1 cellular context compared by ENCODE assay signal in the genomic region with DNA sequence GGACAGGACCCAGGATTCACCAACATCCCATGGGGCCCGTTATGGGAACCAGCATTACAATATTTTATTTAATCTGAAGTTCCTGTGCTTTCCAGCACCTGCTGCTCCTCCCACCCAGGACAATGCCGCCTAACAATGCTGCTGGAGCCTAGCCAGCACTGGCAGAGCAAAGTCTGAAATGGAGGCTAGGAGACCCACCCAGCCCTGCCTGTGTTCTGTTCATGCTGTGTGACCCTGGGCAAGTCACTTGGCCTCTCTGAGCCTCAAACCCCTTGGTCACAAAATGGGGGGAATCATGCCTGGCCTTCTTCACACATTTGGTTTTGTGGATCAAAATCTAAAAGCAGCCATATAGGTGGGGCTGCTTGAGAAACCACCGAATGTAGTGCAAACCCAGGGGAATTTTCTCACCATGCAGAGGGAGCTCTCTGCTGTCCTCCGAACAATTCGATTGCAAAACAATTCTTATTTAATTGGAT.
TF ChIP-seq lines count a peak whose summit lies in the region.

No MANE protein-coding gene starts in this region.

TF ChIP-seq in HepG2, 621 proteins besides CTCF, POLR2A, EP300 and RAD21 (continued from another document and continues in another):
- TF ChIP-seq, protein P1, sequence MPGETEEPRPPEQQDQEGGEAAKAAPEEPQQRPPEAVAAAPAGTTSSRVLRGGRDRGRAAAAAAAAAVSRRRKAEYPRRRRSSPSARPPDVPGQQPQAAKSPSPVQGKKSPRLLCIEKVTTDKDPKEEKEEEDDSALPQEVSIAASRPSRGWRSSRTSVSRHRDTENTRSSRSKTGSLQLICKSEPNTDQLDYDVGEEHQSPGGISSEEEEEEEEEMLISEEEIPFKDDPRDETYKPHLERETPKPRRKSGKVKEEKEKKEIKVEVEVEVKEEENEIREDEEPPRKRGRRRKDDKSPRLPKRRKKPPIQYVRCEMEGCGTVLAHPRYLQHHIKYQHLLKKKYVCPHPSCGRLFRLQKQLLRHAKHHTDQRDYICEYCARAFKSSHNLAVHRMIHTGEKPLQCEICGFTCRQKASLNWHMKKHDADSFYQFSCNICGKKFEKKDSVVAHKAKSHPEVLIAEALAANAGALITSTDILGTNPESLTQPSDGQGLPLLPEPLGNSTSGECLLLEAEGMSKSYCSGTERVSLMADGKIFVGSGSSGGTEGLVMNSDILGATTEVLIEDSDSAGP (CRISPR knock-in tag; IDR thresholded peaks at IDR 0.05; ENCODE audit: borderline replicate concordance): no peak
- TF ChIP-seq, protein P2, sequence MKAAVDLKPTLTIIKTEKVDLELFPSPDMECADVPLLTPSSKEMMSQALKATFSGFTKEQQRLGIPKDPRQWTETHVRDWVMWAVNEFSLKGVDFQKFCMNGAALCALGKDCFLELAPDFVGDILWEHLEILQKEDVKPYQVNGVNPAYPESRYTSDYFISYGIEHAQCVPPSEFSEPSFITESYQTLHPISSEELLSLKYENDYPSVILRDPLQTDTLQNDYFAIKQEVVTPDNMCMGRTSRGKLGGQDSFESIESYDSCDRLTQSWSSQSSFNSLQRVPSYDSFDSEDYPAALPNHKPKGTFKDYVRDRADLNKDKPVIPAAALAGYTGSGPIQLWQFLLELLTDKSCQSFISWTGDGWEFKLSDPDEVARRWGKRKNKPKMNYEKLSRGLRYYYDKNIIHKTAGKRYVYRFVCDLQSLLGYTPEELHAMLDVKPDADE (CRISPR knock-in tag; IDR thresholded peaks at IDR 0.05): no peak
- TF ChIP-seq RFX1 (IDR thresholded peaks at IDR 0.05) (no peak), PAF1 (CRISPR knock-in tag; IDR thresholded peaks at IDR 0.05) (no peak), ZNF451 (CRISPR knock-in tag; IDR thresholded peaks at IDR 0.05) (no peak), MATR3 (CRISPR knock-in tag; IDR thresholded peaks at IDR 0.05) (no peak), KDM1A (CRISPR knock-in tag; IDR thresholded peaks at IDR 0.05) (peak; percentile 92), HNRNPK (IDR thresholded peaks at IDR 0.05; ENCODE audit: low read depth, low read length, poor library complexity, severe bottlenecking) (no peak), ARNT (IDR thresholded peaks at IDR 0.05) (no peak), ZNF143 (CRISPR knock-in tag; IDR thresholded peaks at IDR 0.05) (no peak), ZBTB38 (CRISPR knock-in tag; IDR thresholded peaks at IDR 0.05) (no peak), ZFP36L2 (CRISPR knock-in tag; IDR thresholded peaks at IDR 0.05) (no peak), ZNF564 (CRISPR knock-in tag; IDR thresholded peaks at IDR 0.05) (no peak), RXRA (CRISPR knock-in tag; IDR thresholded peaks at IDR 0.05) (no peak), SETDB1 (CRISPR knock-in tag; IDR thresholded peaks at IDR 0.05; ENCODE audit: borderline replicate concordance) (no peak), SUZ12 (IDR thresholded peaks at IDR 0.05; ENCODE audit: low read depth, low read length) (no peak), NFE2L2 (IDR thresholded peaks at IDR 0.05; ENCODE audit: low read length) (no peak), ZFY (CRISPR knock-in tag; IDR thresholded peaks at IDR 0.05) (no peak), GABPA (IDR thresholded peaks at IDR 0.05; ENCODE audit: low read depth, low read length) (no peak), GABPA (CRISPR knock-in tag; IDR thresholded peaks at IDR 0.05; ENCODE audit: low read depth) (no peak)
- TF ChIP-seq, protein P3, sequence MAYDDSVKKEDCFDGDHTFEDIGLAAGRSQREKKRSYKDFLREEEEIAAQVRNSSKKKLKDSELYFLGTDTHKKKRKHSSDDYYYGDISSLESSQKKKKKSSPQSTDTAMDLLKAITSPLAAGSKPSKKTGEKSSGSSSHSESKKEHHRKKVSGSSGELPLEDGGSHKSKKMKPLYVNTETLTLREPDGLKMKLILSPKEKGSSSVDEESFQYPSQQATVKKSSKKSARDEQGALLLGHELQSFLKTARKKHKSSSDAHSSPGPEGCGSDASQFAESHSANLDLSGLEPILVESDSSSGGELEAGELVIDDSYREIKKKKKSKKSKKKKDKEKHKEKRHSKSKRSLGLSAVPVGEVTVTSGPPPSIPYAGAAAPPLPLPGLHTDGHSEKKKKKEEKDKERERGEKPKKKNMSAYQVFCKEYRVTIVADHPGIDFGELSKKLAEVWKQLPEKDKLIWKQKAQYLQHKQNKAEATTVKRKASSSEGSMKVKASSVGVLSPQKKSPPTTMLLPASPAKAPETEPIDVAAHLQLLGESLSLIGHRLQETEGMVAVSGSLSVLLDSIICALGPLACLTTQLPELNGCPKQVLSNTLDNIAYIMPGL (CRISPR knock-in tag; IDR thresholded peaks at IDR 0.05; ENCODE audit: borderline replicate concordance in 1 of 2, low read depth in 1 of 2): 0 out of 4 replicates have a peak, but pooled peaks of 1 of the 2 experiments have one; percentile 10
- TF ChIP-seq, protein P4, sequence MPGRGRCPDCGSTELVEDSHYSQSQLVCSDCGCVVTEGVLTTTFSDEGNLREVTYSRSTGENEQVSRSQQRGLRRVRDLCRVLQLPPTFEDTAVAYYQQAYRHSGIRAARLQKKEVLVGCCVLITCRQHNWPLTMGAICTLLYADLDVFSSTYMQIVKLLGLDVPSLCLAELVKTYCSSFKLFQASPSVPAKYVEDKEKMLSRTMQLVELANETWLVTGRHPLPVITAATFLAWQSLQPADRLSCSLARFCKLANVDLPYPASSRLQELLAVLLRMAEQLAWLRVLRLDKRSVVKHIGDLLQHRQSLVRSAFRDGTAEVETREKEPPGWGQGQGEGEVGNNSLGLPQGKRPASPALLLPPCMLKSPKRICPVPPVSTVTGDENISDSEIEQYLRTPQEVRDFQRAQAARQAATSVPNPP (CRISPR knock-in tag; IDR thresholded peaks at IDR 0.05): no peak
- TF ChIP-seq, protein P5, sequence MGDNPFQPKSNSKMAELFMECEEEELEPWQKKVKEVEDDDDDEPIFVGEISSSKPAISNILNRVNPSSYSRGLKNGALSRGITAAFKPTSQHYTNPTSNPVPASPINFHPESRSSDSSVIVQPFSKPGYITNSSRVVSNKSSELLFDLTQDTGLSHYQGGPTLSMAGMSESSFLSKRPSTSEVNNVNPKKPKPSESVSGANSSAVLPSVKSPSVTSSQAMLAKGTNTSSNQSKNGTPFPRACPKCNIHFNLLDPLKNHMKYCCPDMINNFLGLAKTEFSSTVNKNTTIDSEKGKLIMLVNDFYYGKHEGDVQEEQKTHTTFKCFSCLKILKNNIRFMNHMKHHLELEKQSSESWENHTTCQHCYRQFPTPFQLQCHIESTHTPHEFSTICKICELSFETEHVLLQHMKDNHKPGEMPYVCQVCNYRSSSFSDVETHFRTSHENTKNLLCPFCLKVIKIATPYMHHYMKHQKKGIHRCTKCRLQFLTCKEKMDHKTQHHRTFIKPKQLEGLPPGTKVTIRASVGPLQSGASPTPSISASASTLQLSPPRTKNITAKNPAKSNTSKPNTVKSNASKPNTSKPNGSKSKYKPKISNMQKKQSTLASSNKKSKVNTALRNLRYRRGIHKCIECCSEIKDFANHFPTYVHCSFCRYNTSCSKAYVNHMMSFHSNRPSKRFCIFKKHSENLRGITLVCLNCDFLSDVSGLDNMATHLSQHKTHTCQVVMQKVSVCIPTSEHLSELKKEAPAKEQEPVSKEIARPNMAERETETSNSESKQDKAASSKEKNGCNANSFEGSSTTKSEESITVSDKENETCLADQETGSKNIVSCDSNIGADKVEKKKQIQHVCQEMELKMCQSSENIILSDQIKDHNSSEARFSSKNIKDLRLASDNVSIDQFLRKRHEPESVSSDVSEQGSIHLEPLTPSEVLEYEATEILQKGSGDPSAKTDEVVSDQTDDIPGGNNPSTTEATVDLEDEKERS (CRISPR knock-in tag; IDR thresholded peaks at IDR 0.05): 0 out of 2 replicates have a peak, but pooled peaks have one; percentile 65
- TF ChIP-seq, protein P6, sequence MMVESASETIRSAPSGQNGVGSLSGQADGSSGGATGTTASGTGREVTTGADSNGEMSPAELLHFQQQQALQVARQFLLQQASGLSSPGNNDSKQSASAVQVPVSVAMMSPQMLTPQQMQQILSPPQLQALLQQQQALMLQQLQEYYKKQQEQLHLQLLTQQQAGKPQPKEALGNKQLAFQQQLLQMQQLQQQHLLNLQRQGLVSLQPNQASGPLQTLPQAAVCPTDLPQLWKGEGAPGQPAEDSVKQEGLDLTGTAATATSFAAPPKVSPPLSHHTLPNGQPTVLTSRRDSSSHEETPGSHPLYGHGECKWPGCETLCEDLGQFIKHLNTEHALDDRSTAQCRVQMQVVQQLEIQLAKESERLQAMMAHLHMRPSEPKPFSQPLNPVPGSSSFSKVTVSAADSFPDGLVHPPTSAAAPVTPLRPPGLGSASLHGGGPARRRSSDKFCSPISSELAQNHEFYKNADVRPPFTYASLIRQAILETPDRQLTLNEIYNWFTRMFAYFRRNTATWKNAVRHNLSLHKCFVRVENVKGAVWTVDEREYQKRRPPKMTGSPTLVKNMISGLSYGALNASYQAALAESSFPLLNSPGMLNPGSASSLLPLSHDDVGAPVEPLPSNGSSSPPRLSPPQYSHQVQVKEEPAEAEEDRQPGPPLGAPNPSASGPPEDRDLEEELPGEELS (CRISPR knock-in tag; IDR thresholded peaks at IDR 0.05): no peak
- TF ChIP-seq, protein P7, sequence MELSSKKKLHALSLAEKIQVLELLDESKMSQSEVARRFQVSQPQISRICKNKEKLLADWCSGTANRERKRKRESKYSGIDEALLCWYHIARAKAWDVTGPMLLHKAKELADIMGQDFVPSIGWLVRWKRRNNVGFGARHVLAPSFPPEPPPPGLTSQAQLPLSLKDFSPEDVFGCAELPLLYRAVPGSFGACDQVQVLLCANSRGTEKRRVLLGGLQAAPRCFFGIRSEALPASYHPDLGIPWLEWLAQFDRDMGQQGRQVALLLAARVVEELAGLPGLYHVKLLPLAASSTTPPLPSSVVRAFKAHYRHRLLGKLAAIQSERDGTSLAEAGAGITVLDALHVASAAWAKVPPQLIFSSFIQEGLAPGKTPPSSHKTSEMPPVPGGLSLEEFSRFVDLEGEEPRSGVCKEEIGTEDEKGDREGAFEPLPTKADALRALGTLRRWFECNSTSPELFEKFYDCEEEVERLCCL (CRISPR knock-in tag; IDR thresholded peaks at IDR 0.05; ENCODE audit: borderline replicate concordance): no peak
- TF ChIP-seq, protein P8, sequence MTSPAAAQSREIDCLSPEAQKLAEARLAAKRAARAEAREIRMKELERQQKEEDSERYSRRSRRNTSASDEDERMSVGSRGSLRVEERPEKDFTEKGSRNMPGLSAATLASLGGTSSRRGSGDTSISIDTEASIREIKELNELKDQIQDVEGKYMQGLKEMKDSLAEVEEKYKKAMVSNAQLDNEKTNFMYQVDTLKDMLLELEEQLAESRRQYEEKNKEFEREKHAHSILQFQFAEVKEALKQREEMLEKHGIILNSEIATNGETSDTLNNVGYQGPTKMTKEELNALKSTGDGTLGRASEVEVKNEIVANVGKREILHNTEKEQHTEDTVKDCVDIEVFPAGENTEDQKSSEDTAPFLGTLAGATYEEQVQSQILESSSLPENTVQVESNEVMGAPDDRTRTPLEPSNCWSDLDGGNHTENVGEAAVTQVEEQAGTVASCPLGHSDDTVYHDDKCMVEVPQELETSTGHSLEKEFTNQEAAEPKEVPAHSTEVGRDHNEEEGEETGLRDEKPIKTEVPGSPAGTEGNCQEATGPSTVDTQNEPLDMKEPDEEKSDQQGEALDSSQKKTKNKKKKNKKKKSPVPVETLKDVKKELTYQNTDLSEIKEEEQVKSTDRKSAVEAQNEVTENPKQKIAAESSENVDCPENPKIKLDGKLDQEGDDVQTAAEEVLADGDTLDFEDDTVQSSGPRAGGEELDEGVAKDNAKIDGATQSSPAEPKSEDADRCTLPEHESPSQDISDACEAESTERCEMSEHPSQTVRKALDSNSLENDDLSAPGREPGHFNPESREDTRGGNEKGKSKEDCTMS (CRISPR knock-in tag; conservative IDR thresholded peaks at IDR 0.05): no peak
- TF ChIP-seq, protein P9, sequence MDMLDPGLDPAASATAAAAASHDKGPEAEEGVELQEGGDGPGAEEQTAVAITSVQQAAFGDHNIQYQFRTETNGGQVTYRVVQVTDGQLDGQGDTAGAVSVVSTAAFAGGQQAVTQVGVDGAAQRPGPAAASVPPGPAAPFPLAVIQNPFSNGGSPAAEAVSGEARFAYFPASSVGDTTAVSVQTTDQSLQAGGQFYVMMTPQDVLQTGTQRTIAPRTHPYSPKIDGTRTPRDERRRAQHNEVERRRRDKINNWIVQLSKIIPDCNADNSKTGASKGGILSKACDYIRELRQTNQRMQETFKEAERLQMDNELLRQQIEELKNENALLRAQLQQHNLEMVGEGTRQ (IDR thresholded peaks at IDR 0.05; ENCODE audit: low read depth, low read length): no peak
- TF ChIP-seq, protein P9 (CRISPR knock-in tag; IDR thresholded peaks at IDR 0.05; ENCODE audit: borderline replicate concordance): no peak
- TF ChIP-seq, protein P10, sequence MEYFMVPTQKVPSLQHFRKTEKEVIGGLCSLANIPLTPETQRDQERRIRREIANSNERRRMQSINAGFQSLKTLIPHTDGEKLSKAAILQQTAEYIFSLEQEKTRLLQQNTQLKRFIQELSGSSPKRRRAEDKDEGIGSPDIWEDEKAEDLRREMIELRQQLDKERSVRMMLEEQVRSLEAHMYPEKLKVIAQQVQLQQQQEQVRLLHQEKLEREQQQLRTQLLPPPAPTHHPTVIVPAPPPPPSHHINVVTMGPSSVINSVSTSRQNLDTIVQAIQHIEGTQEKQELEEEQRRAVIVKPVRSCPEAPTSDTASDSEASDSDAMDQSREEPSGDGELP (IDR thresholded peaks at IDR 0.05; ENCODE audit: borderline replicate concordance, low read depth): no peak
- TF ChIP-seq, protein P11, sequence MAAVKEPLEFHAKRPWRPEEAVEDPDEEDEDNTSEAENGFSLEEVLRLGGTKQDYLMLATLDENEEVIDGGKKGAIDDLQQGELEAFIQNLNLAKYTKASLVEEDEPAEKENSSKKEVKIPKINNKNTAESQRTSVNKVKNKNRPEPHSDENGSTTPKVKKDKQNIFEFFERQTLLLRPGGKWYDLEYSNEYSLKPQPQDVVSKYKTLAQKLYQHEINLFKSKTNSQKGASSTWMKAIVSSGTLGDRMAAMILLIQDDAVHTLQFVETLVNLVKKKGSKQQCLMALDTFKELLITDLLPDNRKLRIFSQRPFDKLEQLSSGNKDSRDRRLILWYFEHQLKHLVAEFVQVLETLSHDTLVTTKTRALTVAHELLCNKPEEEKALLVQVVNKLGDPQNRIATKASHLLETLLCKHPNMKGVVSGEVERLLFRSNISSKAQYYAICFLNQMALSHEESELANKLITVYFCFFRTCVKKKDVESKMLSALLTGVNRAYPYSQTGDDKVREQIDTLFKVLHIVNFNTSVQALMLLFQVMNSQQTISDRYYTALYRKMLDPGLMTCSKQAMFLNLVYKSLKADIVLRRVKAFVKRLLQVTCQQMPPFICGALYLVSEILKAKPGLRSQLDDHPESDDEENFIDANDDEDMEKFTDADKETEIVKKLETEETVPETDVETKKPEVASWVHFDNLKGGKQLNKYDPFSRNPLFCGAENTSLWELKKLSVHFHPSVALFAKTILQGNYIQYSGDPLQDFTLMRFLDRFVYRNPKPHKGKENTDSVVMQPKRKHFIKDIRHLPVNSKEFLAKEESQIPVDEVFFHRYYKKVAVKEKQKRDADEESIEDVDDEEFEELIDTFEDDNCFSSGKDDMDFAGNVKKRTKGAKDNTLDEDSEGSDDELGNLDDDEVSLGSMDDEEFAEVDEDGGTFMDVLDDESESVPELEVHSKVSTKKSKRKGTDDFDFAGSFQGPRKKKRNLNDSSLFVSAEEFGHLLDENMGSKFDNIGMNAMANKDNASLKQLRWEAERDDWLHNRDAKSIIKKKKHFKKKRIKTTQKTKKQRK (IDR thresholded peaks at IDR 0.05; ENCODE audit: low read length): no peak
